In genomic region chr19:47766670-47767069, GRCh38 we compare ENCODE assay signal across 28 cellular contexts. TPM values are rescaled to one million over a fixed set of nuclear protein-coding genes. Genes with fewer than 3 reads are reported as not detected.
"Had no signal": no experiment of that assay in that cellular context is flagged by ENCODE, and none has a peak within 500 bp of the region (broad histone marks: within the 10 kb centered on the region; RNA-seq: fewer than 3 reads in every experiment).

No MANE protein-coding gene starts in this region.

- H3K4me3 ChIP-seq: esophagus muscularis mucosa, gastrocnemius medialis, left ventricle myocardium inferior, lower lobe of right lung, psoas muscle, spleen, stomach, thoracic aorta had no signal

- H3K27me3 Mint-ChIP-seq: effector memory CD8-positive, alpha-beta T cell; naive B cell had no signal

- H3K36me3 ChIP-seq: esophagus muscularis mucosa, gastrocnemius medialis, left ventricle myocardium inferior, lower lobe of right lung, neutrophil, spleen, stomach, thoracic aorta had no signal

- H3K4me1 ChIP-seq: lower lobe of right lung, psoas muscle had no signal

- H3K36me3 Mint-ChIP-seq: memory B cell, naive B cell had no signal

- DNase-seq: cerebellar nuclear complex; effector memory CD8-positive, alpha-beta T cell; gastrocnemius medialis; immature natural killer cell; left cardiac atrium; left ventricle myocardium inferior; lower lobe of right lung; naive B cell; psoas muscle; spleen; stimulated activated CD4-positive, alpha-beta T cell treated with anti-CD3 and anti-CD28 coated beads, Interleukin-15, amount 100 ng/mL, for 24 hours; stimulated activated CD4-positive, alpha-beta T cell treated with anti-CD3 and anti-CD28 coated beads, Interleukin-1b, Interleukin-23, amount 100 ng/mL, for 48 hours; stimulated activated CD4-positive, alpha-beta T cell treated with anti-CD3 and anti-CD28 coated beads, Interleukin-4, amount 100 ng/mL, for 24 hours; stomach had no signal

- H3K9me3 Mint-ChIP-seq: dendritic cell treated with granulocyte-macrophage colony-stimulating factor and Interleukin-4, amounts not matched to agents 40 ng/mL and 50 ng/mL, for 4 days; effector memory CD8-positive, alpha-beta T cell; immature natural killer cell had no signal

- H3K4me1 Mint-ChIP-seq: immature natural killer cell had no signal

- H3K4me3 Mint-ChIP-seq: dendritic cell treated with granulocyte-macrophage colony-stimulating factor and Interleukin-4, amounts not matched to agents 40 ng/mL and 50 ng/mL, for 4 days; effector memory CD8-positive, alpha-beta T cell; immature natural killer cell; memory B cell had no signal

- H3K27me3 ChIP-seq: esophagus muscularis mucosa, gastrocnemius medialis, spleen, stomach had no signal

- FAIRE-seq: colon, keratinocyte had no signal

- H3K27ac Mint-ChIP-seq: dendritic cell treated with granulocyte-macrophage colony-stimulating factor and Interleukin-4, amounts not matched to agents 40 ng/mL and 50 ng/mL, for 4 days; effector memory CD8-positive, alpha-beta T cell; memory B cell had no signal

- H3K9me3 ChIP-seq: esophagus muscularis mucosa, gastrocnemius medialis, left ventricle myocardium inferior, lower lobe of right lung, neutrophil, psoas muscle, spleen, stomach, thoracic aorta had no signal

- H3K27ac ChIP-seq: epithelial cell of prostate, esophagus muscularis mucosa, gastrocnemius medialis, left ventricle myocardium inferior, lower lobe of right lung, neutrophil, psoas muscle, stomach, thoracic aorta had no signal

RNA-seq across cellular contexts. Expression of gene TPRX1, which starts 37.7 kb away (rescaled TPM):
- total RNA-seq: esophagus muscularis mucosa, fibroblast of villous mesenchyme, gastrocnemius medialis, left cardiac atrium, left ventricle myocardium inferior, lower lobe of right lung, osteoblast, psoas muscle, sciatic nerve, skeletal muscle tissue, spleen, stomach, thoracic aorta, urinary bladder had no signal
- polyA plus RNA-seq: immature natural killer cell, keratinocyte, neural cell, psoas muscle, spleen, stomach, urinary bladder had no signal

RNA-seq across cellular contexts. Expression of gene EHD2, which starts 53.4 kb away (rescaled TPM):
- polyA plus RNA-seq: immature natural killer cell, neural cell had no signal

RNA-seq across cellular contexts. Expression of gene CRX, which starts 55.1 kb away (rescaled TPM):
- total RNA-seq: esophagus muscularis mucosa, fibroblast of villous mesenchyme, gastrocnemius medialis, left cardiac atrium, left ventricle myocardium inferior, lower lobe of right lung, osteoblast, psoas muscle, skeletal muscle tissue, stomach, thoracic aorta, urinary bladder had no signal
- polyA plus RNA-seq: immature natural killer cell, keratinocyte, neural cell, spleen, stomach, urinary bladder had no signal
